Comparison of ENCODE assay signal across 19 cellular contexts in the genomic region with DNA sequence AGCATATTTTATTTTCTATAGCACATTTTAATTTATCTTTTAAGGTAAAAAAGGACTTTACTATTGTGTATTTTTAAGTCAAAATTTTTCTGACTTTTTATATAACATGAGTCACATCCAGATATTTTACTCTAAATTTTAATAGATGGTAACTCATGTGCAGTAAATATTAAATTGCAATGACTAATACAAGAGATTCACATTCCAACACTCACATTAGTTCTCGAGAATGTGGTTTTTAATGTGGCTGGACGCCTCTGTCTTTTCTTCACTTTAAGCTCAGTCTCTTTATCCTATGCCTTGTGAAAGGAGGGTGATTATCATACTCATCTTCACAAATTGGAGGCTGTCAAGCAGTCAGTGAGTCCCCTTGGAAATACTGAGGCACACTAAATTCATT.
"Had no signal": no experiment of that assay in that cellular context is flagged by ENCODE, and none has a peak within 500 bp of the region (broad histone marks: within the 10 kb centered on the region; RNA-seq: fewer than 3 reads in every experiment).

No MANE protein-coding gene starts in this region.

- H3K27me3 ChIP-seq: breast epithelium, gastrocnemius medialis, tibial artery had no signal

- H3K4me3 ChIP-seq: breast epithelium, gastrocnemius medialis, heart right ventricle, lung, tibial artery had no signal

- H3K36me3 ChIP-seq: breast epithelium, gastrocnemius medialis, heart right ventricle, tibial artery had no signal

- H3K27ac ChIP-seq: breast epithelium, gastrocnemius medialis, heart right ventricle, tibial artery had no signal

- H3K9me3 ChIP-seq: gastrocnemius medialis, tibial artery had no signal

- H3K4me1 ChIP-seq: breast epithelium, gastrocnemius medialis, heart right ventricle, tibial artery had no signal

- DNase-seq: activated CD4-positive, alpha-beta T cell treated with anti-CD3 and anti-CD28 coated beads, Interleukin-2, amount 50 U/mL, for 1 hour; activated naive CD4-positive, alpha-beta T cell treated with Interleukin-2 at 50 U/mL for 16 hours; activated naive CD8-positive, alpha-beta T cell treated with anti-CD3 and anti-CD28 coated beads, Interleukin-2, amount 50 U/mL, for 24 hours; aorta; cerebellar nuclear complex; effector memory CD4-positive, alpha-beta T cell; gastrocnemius medialis; heart right ventricle; naive thymus-derived CD4-positive, alpha-beta T cell; posterior cingulate gyrus; retina; stimulated activated CD4-positive, alpha-beta T cell treated with anti-CD3 and anti-CD28 coated beads, Interleukin-15, amount 100 ng/mL, for 24 hours; stimulated activated CD4-positive, alpha-beta T cell treated with anti-CD3 and anti-CD28 coated beads, Interleukin-4, amount 100 ng/mL, for 1 hour; stimulated activated naive B cell treated with anti-CD40 and anti-IgM and Interleukin-4, amounts not matched to agents 10 μg/mL and 1 μg/mL and 100 μg/mL, for 72 hours; T1000; tibial artery had no signal

- ATAC-seq: activated CD4-positive, CD25-positive, alpha-beta regulatory T cell treated with anti-CD3 and anti-CD28 coated beads, Interleukin-2, amount 50 U/mL, for 24 hours; activated naive CD8-positive, alpha-beta T cell treated with anti-CD3 and anti-CD28 coated beads, Interleukin-2, amount 50 U/mL, for 24 hours; gastrocnemius medialis; heart right ventricle; naive thymus-derived CD4-positive, alpha-beta T cell; stimulated activated naive B cell treated with anti-CD40 and anti-IgM and Interleukin-4, amounts not matched to agents 10 μg/mL and 1 μg/mL and 100 μg/mL, for 72 hours had no signal
